Comparison of ENCODE assay signal across 20 cellular contexts in the genomic region with DNA sequence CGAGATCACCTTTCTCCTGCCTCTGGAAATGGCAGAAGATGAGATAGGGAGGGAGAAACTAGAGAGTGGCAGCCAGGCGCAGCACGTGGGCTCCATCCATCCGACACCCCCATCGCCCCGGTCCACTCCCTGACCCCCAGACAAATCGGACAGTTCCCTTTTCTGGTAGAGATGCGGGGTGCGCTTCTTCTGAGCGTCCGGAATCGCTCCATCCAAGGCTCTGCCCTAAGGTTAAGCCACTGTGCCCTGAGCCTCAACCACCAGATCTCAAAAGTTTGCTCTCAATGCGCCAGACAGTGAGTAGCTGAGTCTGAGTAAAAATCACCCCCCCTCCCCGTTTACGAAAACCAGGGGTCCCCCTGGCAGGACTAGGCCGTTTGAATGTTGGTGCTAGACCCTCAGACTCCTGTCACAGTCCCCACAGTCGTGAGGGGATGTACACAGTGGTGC. TPM values are rescaled to one million over a fixed set of nuclear protein-coding genes. Genes with fewer than 3 reads are reported as not detected.
A peak's percentile ranks its signal among the peaks of the same experiment; 100 is the strongest.
DNase-seq lines count a peak whose midpoint lies in the region; FAIRE-seq and TF ChIP-seq lines count a peak whose summit lies in the region.
"Had no signal": no experiment of that assay in that cellular context is flagged by ENCODE, and none has a peak within 500 bp of the region (broad histone marks: within the 10 kb centered on the region; RNA-seq: fewer than 3 reads in every experiment).

No MANE protein-coding gene starts in this region.

- TF ChIP-seq CTCF in astrocyte (IDR thresholded peaks at IDR 0.05; ENCODE audit: insufficient read depth, low read depth, low read length) (no peak), sigmoid colon (IDR thresholded peaks at IDR 0.05) (no peak)

- H3K9me3 ChIP-seq in BLaER1: no peaks in the 10 kb centered on the region
- H3K9me3 ChIP-seq in astrocyte (ENCODE audit: insufficient read depth, low read depth, low read length): no peaks in the 10 kb centered on the region
- no peaks in the 10 kb centered on the region for H3K9me3 ChIP-seq in iPS-18a (ENCODE audit: control insufficient read depth, low read depth, low read length)
- H3K9me3 ChIP-seq in sigmoid colon: no peaks in the 10 kb centered on the region
- H3K9me3 ChIP-seq: breast epithelium, Peyer's patch had no signal

- H3K36me3 Mint-ChIP-seq in astrocyte (ENCODE audit: low read depth, unreplicated experiment): no peaks in the 10 kb centered on the region
- no peaks in the 10 kb centered on the region for H3K36me3 Mint-ChIP-seq in activated naive CD8-positive, alpha-beta T cell treated with anti-CD3 and anti-CD28 coated beads for 36 hours
- H3K36me3 Mint-ChIP-seq: natural killer cell treated with Interleukin-12 subunit alpha and Interleukin-12 subunit beta and Interleukin-15 and Interleukin-18, amount 100 ng/mL, for 72 hours had no signal

- H3K4me1 ChIP-seq in BLaER1 (peaks cover 31% of the 10 kb centered on the region), astrocyte (ENCODE audit: insufficient read depth, low read length) (peaks cover 70% of the 10 kb centered on the region), iPS-18a (ENCODE audit: control insufficient read depth, low read depth, low read length) (peaks cover 54% of the 10 kb centered on the region), sigmoid colon (peaks cover 0 to 57% (median 45%) of the 10 kb centered on the region in 4 donors)

- no peak for DNase-seq in astrocyte (ENCODE audit: low read depth)
- peak; percentile 61 for DNase-seq in sigmoid colon
- DNase-seq in NCI-H1092 treated with DMSO at 0.1 percent for 48 hours (lab: John Stamatoyannopoulos, UW): no peak
- DNase-seq in HT-29 (ENCODE audit: low spot score): no peak
- no peak for DNase-seq in activated naive CD8-positive, alpha-beta T cell treated with anti-CD3 and anti-CD28 coated beads for 36 hours
- DNase-seq in NCI-H2029 (lab: John Stamatoyannopoulos, UW): no peak
- DNase-seq: activated CD4-positive, alpha-beta T cell treated with anti-CD3 and anti-CD28 coated beads, Interleukin-2, amount 50 U/mL, for 4 hours; GF-D8; GOT3; NCI-H446 treated with DMSO at 0.1 percent for 48 hours; stimulated activated CD4-positive, alpha-beta T cell treated with anti-CD3 and anti-CD28 coated beads, Interleukin-15, amount 100 ng/mL, for 24 hours; T-helper 2 cell had no signal

- H3K4me2 ChIP-seq in BLaER1 (no peak overlapping the region), astrocyte (ENCODE audit: low read length) (peak overlapping the region; percentile 83)

- TF ChIP-seq POLR2A in sigmoid colon (IDR thresholded peaks at IDR 0.05): no peak

- peaks cover 35% of the 10 kb centered on the region for H3K79me2 ChIP-seq in astrocyte (ENCODE audit: insufficient read depth, low read length)

- peaks cover 37% of the 10 kb centered on the region for H3K4me1 Mint-ChIP-seq in astrocyte (ENCODE audit: low read depth, unreplicated experiment)
- H3K4me1 Mint-ChIP-seq in activated naive CD8-positive, alpha-beta T cell treated with anti-CD3 and anti-CD28 coated beads for 36 hours: peaks cover 7% of the 10 kb centered on the region
- H3K4me1 Mint-ChIP-seq: activated T-helper 17 cell treated with anti-CD3 and anti-CD28 coated beads, Interleukin-2, amount 50 U/mL, for 72 hours had no signal

- no peak overlapping the region for H3K27ac ChIP-seq in BLaER1
- H3K27ac ChIP-seq in astrocyte (ENCODE audit: low read depth, low read length): peak overlapping the region; percentile 83
- H3K27ac ChIP-seq in iPS-18a (ENCODE audit: low read length): no peak overlapping the region
- H3K27ac ChIP-seq in sigmoid colon: peak overlapping the region in 3 of 4 donors; percentile 10 to 98 (median 16)
- H3K27ac ChIP-seq: breast epithelium had no signal

- FAIRE-seq in astrocyte (lab: Jason Lieb, UNC): no peak
- FAIRE-seq: GM18507, keratinocyte had no signal

- TF ChIP-seq EP300 in sigmoid colon (IDR thresholded peaks at IDR 0.05): no peak

- intact Hi-C loops in sigmoid colon (cut with DNase I): no loop called here

- WGBS in sigmoid colon, 2 donors: 31 to 55% methylated on average over 17 of the region's 17 CpGs

- H3K9me3 Mint-ChIP-seq in astrocyte (ENCODE audit: unreplicated experiment): no peaks in the 10 kb centered on the region
- H3K9me3 Mint-ChIP-seq in activated naive CD8-positive, alpha-beta T cell treated with anti-CD3 and anti-CD28 coated beads for 36 hours: no peaks in the 10 kb centered on the region
- H3K9me3 Mint-ChIP-seq: activated T-helper 17 cell treated with anti-CD3 and anti-CD28 coated beads, Interleukin-2, amount 50 U/mL, for 72 hours; natural killer cell treated with Interleukin-12 subunit alpha and Interleukin-12 subunit beta and Interleukin-15 and Interleukin-18, amount 100 ng/mL, for 72 hours had no signal

- H3K4me3 Mint-ChIP-seq in astrocyte (ENCODE audit: unreplicated experiment): peak overlapping the region; percentile 40
- no peak overlapping the region for H3K4me3 Mint-ChIP-seq in activated naive CD8-positive, alpha-beta T cell treated with anti-CD3 and anti-CD28 coated beads for 36 hours
- H3K4me3 Mint-ChIP-seq: activated T-helper 17 cell treated with anti-CD3 and anti-CD28 coated beads, Interleukin-2, amount 50 U/mL, for 72 hours; natural killer cell treated with Interleukin-12 subunit alpha and Interleukin-12 subunit beta and Interleukin-15 and Interleukin-18, amount 100 ng/mL, for 72 hours had no signal

- no peaks in the 10 kb centered on the region for H3K36me3 ChIP-seq in BLaER1
- H3K36me3 ChIP-seq in astrocyte (ENCODE audit: insufficient read depth, low read length): no peaks in the 10 kb centered on the region
- no peaks in the 10 kb centered on the region for H3K36me3 ChIP-seq in iPS-18a (ENCODE audit: control insufficient read depth, low read depth, low read length)
- no peaks in the 10 kb centered on the region for H3K36me3 ChIP-seq in sigmoid colon
- H3K36me3 ChIP-seq: breast epithelium, Peyer's patch had no signal

- H2AFZ ChIP-seq in astrocyte (ENCODE audit: low read depth, low read length): peak overlapping the region; percentile 18

- H3K27me3 ChIP-seq in BLaER1: peaks cover 100% of the 10 kb centered on the region
- no peaks in the 10 kb centered on the region for H3K27me3 ChIP-seq in astrocyte (ENCODE audit: insufficient read depth, low read length)
- peaks cover 94% of the 10 kb centered on the region for H3K27me3 ChIP-seq in iPS-18a (ENCODE audit: control insufficient read depth, insufficient read depth, low read length)
- H3K27me3 ChIP-seq in sigmoid colon: peaks cover 0 to 25% (median 8%) of the 10 kb centered on the region in 3 donors

- H4K20me1 ChIP-seq in BLaER1 (peaks cover 89% of the 10 kb centered on the region), astrocyte (ENCODE audit: insufficient read depth, low read length) (no peaks in the 10 kb centered on the region)

- peak overlapping the region; percentile 62 for H3K27ac Mint-ChIP-seq in astrocyte (ENCODE audit: unreplicated experiment)
- H3K27ac Mint-ChIP-seq in activated naive CD8-positive, alpha-beta T cell treated with anti-CD3 and anti-CD28 coated beads for 36 hours: no peak overlapping the region
- H3K27ac Mint-ChIP-seq: activated T-helper 17 cell treated with anti-CD3 and anti-CD28 coated beads, Interleukin-2, amount 50 U/mL, for 72 hours; natural killer cell treated with Interleukin-12 subunit alpha and Interleukin-12 subunit beta and Interleukin-15 and Interleukin-18, amount 100 ng/mL, for 72 hours had no signal

- H3K27me3 Mint-ChIP-seq in astrocyte (ENCODE audit: low read depth, unreplicated experiment): peaks cover 45% of the 10 kb centered on the region
- H3K27me3 Mint-ChIP-seq in activated naive CD8-positive, alpha-beta T cell treated with anti-CD3 and anti-CD28 coated beads for 36 hours: peaks cover 89% of the 10 kb centered on the region

- H3K9ac ChIP-seq in BLaER1 (no peak overlapping the region), astrocyte (ENCODE audit: low read length) (peak overlapping the region; percentile 75), iPS-18a (ENCODE audit: low read length) (no peak overlapping the region)

- H3K4me3 ChIP-seq in BLaER1 (peak overlapping the region; percentile 6; the same call in 1 of the 2 replicates), astrocyte (ENCODE audit: insufficient read depth, low read depth, low read length) (peak overlapping the region; percentile 45), iPS-18a (ENCODE audit: low read length) (peak overlapping the region; percentile 13), sigmoid colon (peak overlapping the region in 3 of 4 donors; percentile 8 to 25 (median 18))

RNA-seq across cellular contexts. Expression of a gene that starts 15.4 kb away (rescaled TPM):
- total RNA-seq in astrocyte: 18.0 and 19.7 TPM in 2 replicates
- 10 to 100 TPM; 17.8 to 38.8 (median 19.1) TPM for total RNA-seq in sigmoid colon
- 1 to 10 TPM in 2 of 3 donors, under 1 TPM in 1; 0.69 to 4.3 (median 1.2) TPM for polyA plus RNA-seq in sigmoid colon
- 2.6 and 3.5 TPM in 2 replicates for total RNA-seq in HT-29 (2014; rRNA removed; shearing (Covaris generic))
- total RNA-seq in activated naive CD8-positive, alpha-beta T cell treated with anti-CD3 and anti-CD28 coated beads for 36 hours: under 1 TPM; 0.40 to 0.54 TPM

Comparison
In these comparisons a context has a peak if more than half of its experiments do, and no peak if none do; other contexts are left out.
1. H3K27ac ChIP-seq: peak in astrocyte (single experiment) and sigmoid colon (3 of 4); none in BLaER1 (single experiment) and iPS-18a (single experiment).
2. Peak in every context shown above with its lines, with median percentiles within 50 percentile points of each other: H3K4me3 ChIP-seq.